8 cellular contexts compared by ENCODE assay signal in genomic region chr2:196927318-196928225, GRCh38. TPM values are rescaled to one million over a fixed set of nuclear protein-coding genes. Genes with fewer than 3 reads are reported as not detected.
DNase-seq lines count a peak whose midpoint lies in the region; ATAC-seq, FAIRE-seq and TF ChIP-seq lines count a peak whose summit lies in the region.

No MANE protein-coding gene starts in this region.

- no peak for TF ChIP-seq RAD21 in A549 (conservative IDR thresholded peaks at IDR 0.05 in 1 of 2, IDR thresholded peaks at IDR 0.05 in 1 of 2)

- H3K36me3 ChIP-seq in mucosa of descending colon (ENCODE audit: low read depth): no peaks in the 10 kb centered on the region

- POLR2A ChIA-PET in A549 (lab: Yijun Ruan, JAX): interaction anchor here (0.6 kb wide), 1 partner anchor 758 kb away, joined by 4 read pairs; no protein-coding TSS in a partner anchor
- POLR2A ChIA-PET in activated CD4-positive, alpha-beta T cell treated with anti-CD3 and anti-CD28 coated beads, Interleukin-2, amount 10 ng/mL, durations not matched to agents 7 days and 5 days (lab: Charles Lee): interaction anchor here (0.6 to 1.7 kb wide), 6 partner anchors 12 to 334 kb away, joined by 3 to 12 read pairs (median 6); no protein-coding TSS in a partner anchor

- CTCF ChIA-PET in A549 (lab: Yijun Ruan, JAX): interaction anchor here (0.6 to 1.4 kb wide), 4 partner anchors 12 to 469 kb away, joined by 3 read pairs; no protein-coding TSS in a partner anchor
- CTCF ChIA-PET in activated CD4-positive, alpha-beta T cell treated with anti-CD3 and anti-CD28 coated beads, Interleukin-2, amount 10 ng/mL, durations not matched to agents 7 days and 5 days (lab: Charles Lee): interaction anchor here (1.1 to 2.1 kb wide), 3 partner anchors 11 to 74 kb away, joined by 4 to 7 read pairs (median 4); no protein-coding TSS in a partner anchor

- DNase-seq in A549 (ENCODE audit: low read depth in 1 of 2, low spot score in 1 of 2): peak in 1 of 2 experiments; percentile 29
- peak; percentile 45 for DNase-seq in GM12865 (ENCODE audit: low read depth)
- DNase-seq in NB4 (ENCODE audit: low read depth): peak; percentile 55
- peak; percentile 75 for DNase-seq in activated CD4-positive, alpha-beta T cell treated with anti-CD3 and anti-CD28 coated beads, Interleukin-2, amount 10 ng/mL, durations not matched to agents 7 days and 5 days
- peak; percentile 49 for DNase-seq in effector CD4-positive, alpha-beta T cell
- DNase-seq in mucosa of descending colon: peak in 1 of 3 donors; percentile 50
- peak; percentile 59 to 64 for DNase-seq in stimulated activated naive CD8-positive, alpha-beta T cell treated with anti-CD3 and anti-CD28 coated beads, Interleukin-15, amount 100 ng/mL, for 72 hours

- H3K4me3 ChIP-seq in A549: peak overlapping the region; percentile 97
- peak overlapping the region; percentile 97 for H3K4me3 ChIP-seq in GM12865 (ENCODE audit: low read depth, low read length)
- H3K4me3 ChIP-seq in NB4 (ENCODE audit: low read depth, low read length): peak overlapping the region; percentile 79
- H3K4me3 ChIP-seq in mucosa of descending colon: peak overlapping the region; percentile 60

- TF ChIP-seq POLR2A in A549 (IDR thresholded peaks at IDR 0.05; ENCODE audit: low read length) (no peak), NB4 (IDR thresholded peaks at IDR 0.05; ENCODE audit: extremely low read depth, insufficient read length) (no peak)

- peak overlapping the region; percentile 88 for H3K4me2 ChIP-seq in A549

- FAIRE-seq in A549 (lab: Jason Lieb, UNC): no peak

- TF ChIP-seq CTCF in A549 (IDR thresholded peaks at IDR 0.05) (no peak), GM12865 (IDR thresholded peaks at IDR 0.05; ENCODE audit: insufficient read depth, low read depth, low read length, missing control alignments) (no peak), NB4 (IDR thresholded peaks at IDR 0.05; ENCODE audit: low read depth, low read length) (no peak), mucosa of descending colon (IDR thresholded peaks at IDR 0.05) (no peak)

- TF ChIP-seq EP300 in A549 (IDR thresholded peaks at IDR 0.05): no peak

- intact Hi-C loops in mucosa of descending colon (cut with DNase I, micrococcal nuclease): no loop called here

- peak overlapping the region; percentile 98 for H3K4me3 Mint-ChIP-seq in activated CD4-positive, alpha-beta T cell treated with anti-CD3 and anti-CD28 coated beads, Interleukin-2, amount 10 ng/mL, durations not matched to agents 7 days and 5 days
- H3K4me3 Mint-ChIP-seq in stimulated activated naive CD8-positive, alpha-beta T cell treated with anti-CD3 and anti-CD28 coated beads, Interleukin-15, amount 100 ng/mL, for 72 hours: peak overlapping the region; percentile 90 to 93

- peaks cover 38% of the 10 kb centered on the region for H3K4me1 Mint-ChIP-seq in activated CD4-positive, alpha-beta T cell treated with anti-CD3 and anti-CD28 coated beads, Interleukin-2, amount 10 ng/mL, durations not matched to agents 7 days and 5 days
- H3K4me1 Mint-ChIP-seq in stimulated activated naive CD8-positive, alpha-beta T cell treated with anti-CD3 and anti-CD28 coated beads, Interleukin-15, amount 100 ng/mL, for 72 hours: peaks cover 31% of the 10 kb centered on the region

- peak overlapping the region; percentile 91 to 98 for H3K27ac ChIP-seq in A549

- peaks cover 9% of the 10 kb centered on the region for H3K36me3 Mint-ChIP-seq in activated CD4-positive, alpha-beta T cell treated with anti-CD3 and anti-CD28 coated beads, Interleukin-2, amount 10 ng/mL, durations not matched to agents 7 days and 5 days (ENCODE audit: low read depth)

- no peaks in the 10 kb centered on the region for H3K9me3 Mint-ChIP-seq in activated CD4-positive, alpha-beta T cell treated with anti-CD3 and anti-CD28 coated beads, Interleukin-2, amount 10 ng/mL, durations not matched to agents 7 days and 5 days
- H3K9me3 Mint-ChIP-seq in stimulated activated naive CD8-positive, alpha-beta T cell treated with anti-CD3 and anti-CD28 coated beads, Interleukin-15, amount 100 ng/mL, for 72 hours: no peaks in the 10 kb centered on the region

- ATAC-seq in A549: no peak
- no peak for ATAC-seq in mucosa of descending colon
- peak; percentile 67 for ATAC-seq in stimulated activated naive CD8-positive, alpha-beta T cell treated with anti-CD3 and anti-CD28 coated beads, Interleukin-15, amount 100 ng/mL, for 72 hours
- no peak for ATAC-seq in HG02973 (IDR thresholded peaks at IDR 0.05; ENCODE audit: unreplicated experiment)

- 41% methylated on average over 23 of the region's 23 CpGs for WGBS in A549 (ENCODE audit: missing lambda C conversion rate)

- no peaks in the 10 kb centered on the region for H3K27me3 Mint-ChIP-seq in activated CD4-positive, alpha-beta T cell treated with anti-CD3 and anti-CD28 coated beads, Interleukin-2, amount 10 ng/mL, durations not matched to agents 7 days and 5 days
- no peaks in the 10 kb centered on the region for H3K27me3 Mint-ChIP-seq in stimulated activated naive CD8-positive, alpha-beta T cell treated with anti-CD3 and anti-CD28 coated beads, Interleukin-15, amount 100 ng/mL, for 72 hours

- H3K9me3 ChIP-seq in A549 (no peaks in the 10 kb centered on the region), mucosa of descending colon (no peaks in the 10 kb centered on the region)

- H3K4me1 ChIP-seq in A549 (peaks cover 21% of the 10 kb centered on the region), mucosa of descending colon (ENCODE audit: low read depth) (no peaks in the 10 kb centered on the region)

- peak overlapping the region; percentile 96 for H3K27ac Mint-ChIP-seq in activated CD4-positive, alpha-beta T cell treated with anti-CD3 and anti-CD28 coated beads, Interleukin-2, amount 10 ng/mL, durations not matched to agents 7 days and 5 days
- peak overlapping the region; percentile 96 to 97 for H3K27ac Mint-ChIP-seq in stimulated activated naive CD8-positive, alpha-beta T cell treated with anti-CD3 and anti-CD28 coated beads, Interleukin-15, amount 100 ng/mL, for 72 hours

TF ChIP-seq in A549, 52 proteins besides CTCF, POLR2A, EP300 and RAD21:
- TF ChIP-seq JUNB (IDR thresholded peaks at IDR 0.05) (no peak), FOSL2 (IDR thresholded peaks at IDR 0.05) (no peak), FOSL2 (CRISPR knock-in tag; IDR thresholded peaks at IDR 0.05) (peak; percentile 12; the same call in 1 of the 2 replicates), MAFK (IDR thresholded peaks at IDR 0.05; ENCODE audit: partially characterized antibody) (peak; percentile 36)

RNA-seq across cellular contexts. Expression of gene PGAP1, which starts 1.1 kb away (rescaled TPM):
- polyA plus RNA-seq in A549 (2011; rRNA removed): 7.6 and 9.3 TPM in 2 replicates
- 0.91 and 1.1 TPM in 2 replicates for polyA plus RNA-seq in A549 (2012; cell fraction: cytosol; rRNA removed)
- 2.0 and 3.8 TPM in 2 replicates for polyA plus RNA-seq in A549 (2012; cell fraction: nucleus; rRNA removed)
- 3.3 to 4.1 TPM (median 3.5 TPM) in 3 replicates for polyA plus RNA-seq in A549 (2017; fragmentation: RNase III; extraction: RNeasy Plus Mini Kit Qiagen cat#74134 plus additional on column Dnase treatment)
- 5.6 and 5.7 TPM in 2 replicates for polyA minus RNA-seq in A549 (2011; rRNA and poly(A)+ RNA removed)
- total RNA-seq in activated CD4-positive, alpha-beta T cell treated with anti-CD3 and anti-CD28 coated beads, Interleukin-2, amount 10 ng/mL, durations not matched to agents 7 days and 5 days: 10 to 100 TPM; 39.0 to 42.0 TPM
- total RNA-seq in mucosa of descending colon: 10 to 100 TPM; 14.0 to 22.1 (median 15.5) TPM
